9 cellular contexts compared by ENCODE assay signal in the genomic region with DNA sequence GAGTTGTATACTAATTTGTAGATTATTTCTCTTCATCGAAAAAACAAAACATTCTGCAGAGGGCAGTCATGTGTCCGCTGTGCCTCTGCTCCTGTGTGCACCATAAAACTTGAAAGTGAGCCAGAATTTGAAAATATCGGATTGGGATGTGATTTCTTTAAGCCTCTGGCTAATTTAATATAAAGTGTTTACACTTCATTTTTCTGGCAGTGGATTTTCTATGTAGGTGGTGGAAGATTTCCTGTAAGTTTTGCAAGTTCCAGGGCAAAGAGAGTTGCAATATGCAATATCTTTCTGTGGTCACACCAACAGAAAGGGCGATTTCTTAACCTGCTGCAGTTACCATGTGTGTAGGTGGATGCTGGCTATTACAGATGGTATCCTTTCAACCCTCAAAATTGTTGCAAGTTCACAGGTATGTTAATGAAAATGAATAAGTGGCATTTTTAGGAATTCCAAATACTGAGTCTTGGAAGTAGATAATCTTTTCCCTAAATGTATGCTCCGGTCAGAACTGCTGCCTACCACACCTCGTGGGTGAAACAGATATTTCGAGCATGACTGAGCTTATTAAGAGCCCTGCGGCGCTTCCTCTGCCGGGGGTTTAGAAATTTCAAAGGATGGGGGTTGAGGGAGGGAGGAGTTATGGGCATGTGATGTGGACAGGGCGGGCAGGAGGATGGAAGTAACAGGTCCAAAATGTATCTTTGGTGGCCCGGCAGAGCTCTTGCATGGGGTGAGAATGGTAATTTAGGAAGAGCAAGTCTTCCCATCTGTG.
DNase-seq lines count a peak whose midpoint lies in the region; ATAC-seq and TF ChIP-seq lines count a peak whose summit lies in the region.
"Had no signal": no experiment of that assay in that cellular context is flagged by ENCODE, and none has a peak within 500 bp of the region (broad histone marks: within the 10 kb centered on the region; RNA-seq: fewer than 3 reads in every experiment).

No MANE protein-coding gene starts in this region.

- no peaks in the 10 kb centered on the region for H3K27me3 ChIP-seq in tibial artery

- peak; percentile 61 for ATAC-seq in GM21825 (IDR thresholded peaks at IDR 0.05; ENCODE audit: unreplicated experiment)
- ATAC-seq in GM18870 (IDR thresholded peaks at IDR 0.05; ENCODE audit: unreplicated experiment): no peak
- ATAC-seq in effector memory CD8-positive, alpha-beta T cell (replicated peaks): no peak

- no peak overlapping the region for H3K27ac Mint-ChIP-seq in effector memory CD8-positive, alpha-beta T cell

- H3K4me3 Mint-ChIP-seq in effector memory CD8-positive, alpha-beta T cell: no peak overlapping the region

- H3K27ac ChIP-seq in tibial artery: peak overlapping the region; percentile 78 to 89

- DNase-seq in AML-193 (lab: John Stamatoyannopoulos, UW) (peak; percentile 94 to 96), RPMI8226 (peak; percentile 46), fibroblast of villous mesenchyme (ENCODE audit: low read depth) (peak; percentile 90), tibial artery (no peak)
- DNase-seq in effector memory CD8-positive, alpha-beta T cell: no peak
- no peak for DNase-seq in stimulated activated CD4-positive, alpha-beta T cell treated with anti-CD3 and anti-CD28 coated beads, Interleukin-4, amount 100 ng/mL, for 4 hours
- DNase-seq: left cardiac atrium had no signal

- H3K4me3 ChIP-seq in fibroblast of villous mesenchyme (ENCODE audit: low read depth, low read length): peak overlapping the region; percentile 32
- H3K4me3 ChIP-seq in tibial artery: peak overlapping the region; percentile 9 to 22

- TF ChIP-seq CTCF in fibroblast of villous mesenchyme (IDR thresholded peaks at IDR 0.05; ENCODE audit: insufficient read depth, low read depth, low read length): no peak
- no peak for TF ChIP-seq CTCF in tibial artery (IDR thresholded peaks at IDR 0.05)

- no peaks in the 10 kb centered on the region for H3K36me3 Mint-ChIP-seq in effector memory CD8-positive, alpha-beta T cell (ENCODE audit: insufficient read depth)

- H3K36me3 ChIP-seq in tibial artery: no peaks in the 10 kb centered on the region

- intact Hi-C loops in tibial artery (cut with DNase I; ENCODE audit: low total_unique reads): no loop called here

- H3K9me3 ChIP-seq in tibial artery: no peaks in the 10 kb centered on the region

- H3K4me1 Mint-ChIP-seq in effector memory CD8-positive, alpha-beta T cell (ENCODE audit: low read depth in 2 of 2): no peaks in the 10 kb centered on the region

- H3K27me3 Mint-ChIP-seq in effector memory CD8-positive, alpha-beta T cell: peaks cover 30 to 43% of the 10 kb centered on the region in 2 donors

- H3K4me1 ChIP-seq in tibial artery: peaks cover 4 to 98% (median 64%) of the 10 kb centered on the region in 4 donors

- H3K9me3 Mint-ChIP-seq in effector memory CD8-positive, alpha-beta T cell: no peaks in the 10 kb centered on the region

Comparison
In these comparisons a context has a peak if more than half of its experiments do, and no peak if none do; other contexts are left out.
1. DNase-seq: peak in AML-193 (2 of 2), RPMI8226 (single experiment) and fibroblast of villous mesenchyme (single experiment); none in tibial artery (0 of 2), effector memory CD8-positive, alpha-beta T cell (0 of 3) and stimulated activated CD4-positive, alpha-beta T cell treated with anti-CD3 and anti-CD28 coated beads, Interleukin-4, amount 100 ng/mL, for 4 hours (0 of 2).